12 cellular contexts compared by ENCODE assay signal in genomic region chr5:125058185-125058826, GRCh38.
DNase-seq lines count a peak whose midpoint lies in the region; ATAC-seq and TF ChIP-seq lines count a peak whose summit lies in the region.
"Had no signal": no experiment of that assay in that cellular context is flagged by ENCODE, and none has a peak within 500 bp of the region (broad histone marks: within the 10 kb centered on the region; RNA-seq: fewer than 3 reads in every experiment).

No MANE protein-coding gene starts in this region.

- H3K9me3 ChIP-seq in hepatocyte (ENCODE audit: low read depth) (no peaks in the 10 kb centered on the region), Caco-2 (no peaks in the 10 kb centered on the region)

- no peak overlapping the region for H2AFZ ChIP-seq in hepatocyte

- no peak overlapping the region for H3K27ac Mint-ChIP-seq in Caco-2 (ENCODE audit: unreplicated experiment)
- H3K27ac Mint-ChIP-seq: activated naive CD8-positive, alpha-beta T cell treated with anti-CD3 and anti-CD28 coated beads, Interleukin-2, amount 10 ng/mL, durations not matched to agents 7 days and 5 days; CD4-positive, alpha-beta T cell had no signal

- H3K4me3 ChIP-seq in hepatocyte (no peak overlapping the region), Caco-2 (ENCODE audit: low read depth, low read length) (no peak overlapping the region)

- no peak for ATAC-seq in omental fat pad (ENCODE audit: low FRiP score)

- H3K9me3 Mint-ChIP-seq in Caco-2 (ENCODE audit: unreplicated experiment): no peaks in the 10 kb centered on the region

- H3K4me1 ChIP-seq in hepatocyte (ENCODE audit: insufficient read depth) (peaks cover 20% of the 10 kb centered on the region), Caco-2 (peaks cover 11% of the 10 kb centered on the region)

- H3K27me3 ChIP-seq in hepatocyte (no peaks in the 10 kb centered on the region), Caco-2 (replicated peaks; ENCODE audit: control insufficient read depth, insufficient read depth, low read length) (no peaks in the 10 kb centered on the region)

- peak overlapping the region; percentile 10 for H3K27ac ChIP-seq in hepatocyte

- no TSS peak for BruUV-seq in Caco-2 (replicated peaks; lab: Mats Ljungman, UMichigan)

- no peaks in the 10 kb centered on the region for H3K79me2 ChIP-seq in hepatocyte

- 26% methylated on average over 6 of the region's 6 CpGs for WGBS in hepatocyte (ENCODE audit: low lambda C conversion rate, missing lambda C conversion rate)

- CTCF ChIA-PET in Caco-2 (lab: Charles Lee): no interaction called here

- H3K4me2 ChIP-seq in hepatocyte: peak overlapping the region; percentile 19

- intact Hi-C loops in Caco-2 (cut with micrococcal nuclease; ENCODE audit: unreplicated experiment): no loop called here

- H3K36me3 ChIP-seq in hepatocyte (replicated peaks; ENCODE audit: insufficient read depth, low read depth) (no peaks in the 10 kb centered on the region), Caco-2 (ENCODE audit: control insufficient read depth, insufficient read depth, low read length) (no peaks in the 10 kb centered on the region)

- TF ChIP-seq CTCF in hepatocyte (IDR thresholded peaks at IDR 0.05; ENCODE audit: poor library complexity) (no peak), omental fat pad (IDR thresholded peaks at IDR 0.05) (no peak), Caco-2 (IDR thresholded peaks at IDR 0.05; ENCODE audit: insufficient read depth in 1 of 2, low read depth in 1 of 2, low read length in 1 of 2, severe bottlenecking in 1 of 2, unreplicated experiment in 1 of 2) (no peak)

- H3K27me3 Mint-ChIP-seq in Caco-2 (ENCODE audit: insufficient read depth, unreplicated experiment): no peaks in the 10 kb centered on the region
- H3K27me3 Mint-ChIP-seq: activated naive CD8-positive, alpha-beta T cell treated with anti-CD3 and anti-CD28 coated beads, Interleukin-2, amount 10 ng/mL, durations not matched to agents 7 days and 5 days; CD4-positive, alpha-beta T cell had no signal

- POLR2A ChIA-PET in Caco-2 (lab: Charles Lee): no interaction called here

- H3K9me2 ChIP-seq in hepatocyte (replicated peaks; ENCODE audit: insufficient read depth): no peaks in the 10 kb centered on the region

- no peaks in the 10 kb centered on the region for H4K20me1 ChIP-seq in hepatocyte (ENCODE audit: insufficient read depth, poor library complexity, severe bottlenecking)

- H3K36me3 Mint-ChIP-seq in Caco-2 (ENCODE audit: insufficient read depth, unreplicated experiment): no peaks in the 10 kb centered on the region
- H3K36me3 Mint-ChIP-seq: activated naive CD8-positive, alpha-beta T cell treated with anti-CD3 and anti-CD28 coated beads, Interleukin-2, amount 10 ng/mL, durations not matched to agents 7 days and 5 days had no signal

- DNase-seq in COLO829 (ENCODE audit: low spot score): peak; percentile 10
- DNase-seq in NCI-H1105 treated with DMSO at 0.1 percent for 48 hours (lab: John Stamatoyannopoulos, UW): peak; percentile 71
- DNase-seq in SHP77 treated with DMSO at 0.1 percent for 48 hours (lab: John Stamatoyannopoulos, UW): peak; percentile 77
- peak; percentile 17 for DNase-seq in hepatocyte (ENCODE audit: low spot score)
- no peak for DNase-seq in NOMO-1 treated with DMSO at 0.1 percent for 48 hours (lab: John Stamatoyannopoulos, UW; ENCODE audit: unreplicated experiment)
- no peak for DNase-seq in omental fat pad (ENCODE audit: low spot score)
- no peak for DNase-seq in NCI-H2107 (lab: John Stamatoyannopoulos, UW)
- DNase-seq in Caco-2: no peak
- DNase-seq: activated CD4-positive, CD25-positive, alpha-beta regulatory T cell; activated naive CD8-positive, alpha-beta T cell treated with anti-CD3 and anti-CD28 coated beads, Interleukin-2, amount 10 ng/mL, durations not matched to agents 7 days and 5 days; CD4-positive, alpha-beta T cell; midbrain had no signal

- peaks cover 13% of the 10 kb centered on the region for H3K4me1 Mint-ChIP-seq in Caco-2 (ENCODE audit: low read depth, unreplicated experiment)
- H3K4me1 Mint-ChIP-seq: activated naive CD8-positive, alpha-beta T cell treated with anti-CD3 and anti-CD28 coated beads, Interleukin-2, amount 10 ng/mL, durations not matched to agents 7 days and 5 days had no signal

- H3K4me3 Mint-ChIP-seq in Caco-2 (ENCODE audit: unreplicated experiment): no peak overlapping the region
- H3K4me3 Mint-ChIP-seq: activated naive CD8-positive, alpha-beta T cell treated with anti-CD3 and anti-CD28 coated beads, Interleukin-2, amount 10 ng/mL, durations not matched to agents 7 days and 5 days; CD4-positive, alpha-beta T cell had no signal

Comparison
In these comparisons a context has a peak if more than half of its experiments do, and no peak if none do; other contexts are left out.
1. DNase-seq: peak in COLO829 (single experiment), NCI-H1105 treated with DMSO at 0.1 percent for 48 hours (single experiment), SHP77 treated with DMSO at 0.1 percent for 48 hours (single experiment) and hepatocyte (single experiment); none in NOMO-1 treated with DMSO at 0.1 percent for 48 hours (single experiment), omental fat pad (single experiment), NCI-H2107 (single experiment) and Caco-2 (0 of 2).